Comparison of ENCODE assay signal across 8 cellular contexts in genomic region chr17:39547713-39548478, GRCh38. TPM values are rescaled to one million over a fixed set of nuclear protein-coding genes. Genes with fewer than 3 reads are reported as not detected.
A peak's percentile ranks its signal among the peaks of the same experiment; 100 is the strongest.
DNase-seq lines count a peak whose midpoint lies in the region; ATAC-seq, FAIRE-seq and TF ChIP-seq lines count a peak whose summit lies in the region.

No MANE protein-coding gene starts in this region.

- no peaks in the 10 kb centered on the region for H3K27me3 ChIP-seq in bronchial epithelial cell (ENCODE audit: control insufficient read depth, insufficient read depth, low read length)

- peaks cover 22% of the 10 kb centered on the region for H3K36me3 ChIP-seq in bronchial epithelial cell (ENCODE audit: control insufficient read depth, insufficient read depth, low read length)

- peak; percentile 83 for FAIRE-seq in bronchial epithelial cell (lab: Jason Lieb, UNC)

- no peak overlapping the region for H3K4me3 ChIP-seq in GM12865 (ENCODE audit: low read depth, low read length)
- H3K4me3 ChIP-seq in bronchial epithelial cell (ENCODE audit: low read depth, low read length), result no peak overlapping the region

- DNase-seq in GM12865 (ENCODE audit: low read depth), result peak; percentile 66
- DNase-seq in MV-4-11 (lab: John Stamatoyannopoulos, UW), result peak; percentile 13
- DNase-seq in activated CD4-positive, CD25-positive, alpha-beta regulatory T cell (lab: John Stamatoyannopoulos, UW), result peak; percentile 42 to 77 (median 61)
- peak; percentile 44 for DNase-seq in bronchial epithelial cell (ENCODE audit: low read depth)
- DNase-seq in left kidney (ENCODE audit: low read depth, low spot score), result peak; percentile 63
- peak; percentile 60 to 71 for DNase-seq in stimulated activated CD4-positive, alpha-beta T cell treated with anti-CD3 and anti-CD28 coated beads, Interleukin-4, amount 100 ng/mL, for 4 hours

- TF ChIP-seq CTCF in GM12865 (IDR thresholded peaks at IDR 0.05; ENCODE audit: insufficient read depth, low read depth, low read length, missing control alignments) (peak; percentile 88), bronchial epithelial cell (IDR thresholded peaks at IDR 0.05; ENCODE audit: insufficient read depth, low read length, severe bottlenecking) (peak; percentile 85)

- ATAC-seq in GM21367 (IDR thresholded peaks at IDR 0.05; ENCODE audit: unreplicated experiment) (no peak), HG03469 (IDR thresholded peaks at IDR 0.05; ENCODE audit: unreplicated experiment) (no peak)

RNA-seq across cellular contexts. Expression of gene NEUROD2, which starts 59.8 kb away (rescaled TPM):
- total RNA-seq in bronchial epithelial cell, result not detected in 2 replicates

Comparison
In these comparisons a context has a peak if more than half of its experiments do, and no peak if none do; other contexts are left out.
1. DNase-seq: peak in every context shown above with its lines; median percentile 66 in GM12865; 66 in stimulated activated CD4-positive, alpha-beta T cell treated with anti-CD3 and anti-CD28 coated beads, Interleukin-4, amount 100 ng/mL, for 4 hours; 63 in left kidney; 61 in activated CD4-positive, CD25-positive, alpha-beta regulatory T cell; 44 in bronchial epithelial cell; 13 in MV-4-11.